ENCODE assay signal across 1 cellular context in the genomic region with DNA sequence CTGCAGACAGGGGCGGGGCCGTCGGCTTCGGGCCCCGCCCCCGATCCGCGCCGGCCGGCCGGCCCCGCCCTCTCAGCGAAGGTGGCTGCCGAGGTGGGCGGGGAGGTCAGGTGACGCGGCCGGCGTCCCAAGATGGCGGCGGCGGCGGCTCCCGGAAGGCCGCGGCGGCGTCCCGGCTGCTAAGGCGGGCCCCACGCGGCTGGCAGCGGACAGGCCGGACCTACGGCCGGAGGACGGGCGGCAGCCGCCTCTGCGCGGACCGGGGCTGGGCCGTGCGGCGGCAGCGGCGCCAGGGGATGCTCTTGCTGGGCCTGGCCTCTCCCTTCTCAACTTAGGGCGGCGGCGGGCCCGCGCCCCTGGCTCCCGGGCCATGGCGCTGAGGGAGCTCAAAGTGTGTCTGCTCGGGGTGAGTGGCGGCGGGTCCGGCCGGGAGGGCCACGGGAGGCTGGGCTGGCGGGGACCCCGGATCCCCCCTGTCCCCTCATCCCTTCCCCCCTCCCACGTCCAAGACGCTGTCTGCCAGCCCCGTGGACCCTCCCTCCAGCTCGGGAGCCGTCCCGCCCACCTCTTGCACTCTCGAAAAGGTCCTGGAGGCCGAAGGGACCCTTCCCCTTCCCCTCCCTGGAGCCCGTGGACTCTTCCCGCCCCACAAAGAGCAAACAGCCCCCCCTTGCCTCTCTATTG.
A peak's percentile ranks its signal among the peaks of the same experiment; 100 is the strongest.
TF ChIP-seq lines count a peak whose summit lies in the region.

A gene with protein sequence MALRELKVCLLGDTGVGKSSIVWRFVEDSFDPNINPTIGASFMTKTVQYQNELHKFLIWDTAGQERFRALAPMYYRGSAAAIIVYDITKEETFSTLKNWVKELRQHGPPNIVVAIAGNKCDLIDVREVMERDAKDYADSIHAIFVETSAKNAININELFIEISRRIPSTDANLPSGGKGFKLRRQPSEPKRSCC (plus strand): TSS at position 109 of the 684 bp plus-strand sequence. CDS start 262 bp downstream, at position 371.

TF ChIP-seq in K562, 482 proteins besides CTCF, POLR2A, EP300 and RAD21 (continued from another document):
- TF ChIP-seq, protein P1, sequence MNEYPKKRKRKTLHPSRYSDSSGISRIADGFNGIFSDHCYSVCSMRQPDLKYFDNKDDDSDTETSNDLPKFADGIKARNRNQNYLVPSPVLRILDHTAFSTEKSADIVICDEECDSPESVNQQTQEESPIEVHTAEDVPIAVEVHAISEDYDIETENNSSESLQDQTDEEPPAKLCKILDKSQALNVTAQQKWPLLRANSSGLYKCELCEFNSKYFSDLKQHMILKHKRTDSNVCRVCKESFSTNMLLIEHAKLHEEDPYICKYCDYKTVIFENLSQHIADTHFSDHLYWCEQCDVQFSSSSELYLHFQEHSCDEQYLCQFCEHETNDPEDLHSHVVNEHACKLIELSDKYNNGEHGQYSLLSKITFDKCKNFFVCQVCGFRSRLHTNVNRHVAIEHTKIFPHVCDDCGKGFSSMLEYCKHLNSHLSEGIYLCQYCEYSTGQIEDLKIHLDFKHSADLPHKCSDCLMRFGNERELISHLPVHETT (CRISPR knock-in tag; conservative IDR thresholded peaks at IDR 0.05 in 1 of 2, IDR thresholded peaks at IDR 0.05 in 1 of 2) = peak; percentile 47 to 53; a peak in 1 of 4 replicates
- TF ChIP-seq, protein P2, sequence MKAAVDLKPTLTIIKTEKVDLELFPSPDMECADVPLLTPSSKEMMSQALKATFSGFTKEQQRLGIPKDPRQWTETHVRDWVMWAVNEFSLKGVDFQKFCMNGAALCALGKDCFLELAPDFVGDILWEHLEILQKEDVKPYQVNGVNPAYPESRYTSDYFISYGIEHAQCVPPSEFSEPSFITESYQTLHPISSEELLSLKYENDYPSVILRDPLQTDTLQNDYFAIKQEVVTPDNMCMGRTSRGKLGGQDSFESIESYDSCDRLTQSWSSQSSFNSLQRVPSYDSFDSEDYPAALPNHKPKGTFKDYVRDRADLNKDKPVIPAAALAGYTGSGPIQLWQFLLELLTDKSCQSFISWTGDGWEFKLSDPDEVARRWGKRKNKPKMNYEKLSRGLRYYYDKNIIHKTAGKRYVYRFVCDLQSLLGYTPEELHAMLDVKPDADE (conservative IDR thresholded peaks at IDR 0.05; ENCODE audit: control insufficient read depth, low read depth, low read length) = peak; percentile 77; the same call in 1 of the 2 replicates
- TF ChIP-seq CREB1 (IDR thresholded peaks at IDR 0.05) (no peak), CREB1 (CRISPR knock-in tag; IDR thresholded peaks at IDR 0.05) (no peak; the same call in 1 of the 2 replicates), MYC (IDR thresholded peaks at IDR 0.05; ENCODE audit: low read depth, low read length) (peak; percentile 58; the same call in 1 of the 2 replicates), MYC (CRISPR knock-in tag; IDR thresholded peaks at IDR 0.05; ENCODE audit: borderline replicate concordance, low read depth) (no peak), TAL1 (IDR thresholded peaks at IDR 0.05) (no peak), CCNT2 (IDR thresholded peaks at IDR 0.05; ENCODE audit: borderline replicate concordance, extremely low read depth, insufficient read length, low read depth, low read length) (peak; percentile 23), MAZ (CRISPR knock-in tag; conservative IDR thresholded peaks at IDR 0.05 in 1 of 2, IDR thresholded peaks at IDR 0.05 in 1 of 2) (peak; percentile 21 to 45; a peak in 1 of 4 replicates), NONO (IDR thresholded peaks at IDR 0.05; ENCODE audit: low read depth in 2 of 2, low read length in 1 of 2) (peak; percentile 90 to 95), ATF1 (CRISPR knock-in tag; IDR thresholded peaks at IDR 0.05) (no peak), ATF1 (tag; IDR thresholded peaks at IDR 0.05) (peak; percentile 45; the same call in 1 of the 2 replicates), EWSR1 (IDR thresholded peaks at IDR 0.05; ENCODE audit: borderline replicate concordance, low read depth, partially characterized antibody) (no peak), ERF (CRISPR knock-in tag; IDR thresholded peaks at IDR 0.05) (peak; percentile 55; the same call in 1 of the 2 replicates), SRSF3 (IDR thresholded peaks at IDR 0.05; ENCODE audit: insufficient read depth, low read length) (no peak), RB1 (IDR thresholded peaks at IDR 0.05; ENCODE audit: low read depth) (peak; percentile 86)
- TF ChIP-seq, protein P3, sequence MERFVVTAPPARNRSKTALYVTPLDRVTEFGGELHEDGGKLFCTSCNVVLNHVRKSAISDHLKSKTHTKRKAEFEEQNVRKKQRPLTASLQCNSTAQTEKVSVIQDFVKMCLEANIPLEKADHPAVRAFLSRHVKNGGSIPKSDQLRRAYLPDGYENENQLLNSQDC (CRISPR knock-in tag; IDR thresholded peaks at IDR 0.05) = no peak
- TF ChIP-seq, protein P4, sequence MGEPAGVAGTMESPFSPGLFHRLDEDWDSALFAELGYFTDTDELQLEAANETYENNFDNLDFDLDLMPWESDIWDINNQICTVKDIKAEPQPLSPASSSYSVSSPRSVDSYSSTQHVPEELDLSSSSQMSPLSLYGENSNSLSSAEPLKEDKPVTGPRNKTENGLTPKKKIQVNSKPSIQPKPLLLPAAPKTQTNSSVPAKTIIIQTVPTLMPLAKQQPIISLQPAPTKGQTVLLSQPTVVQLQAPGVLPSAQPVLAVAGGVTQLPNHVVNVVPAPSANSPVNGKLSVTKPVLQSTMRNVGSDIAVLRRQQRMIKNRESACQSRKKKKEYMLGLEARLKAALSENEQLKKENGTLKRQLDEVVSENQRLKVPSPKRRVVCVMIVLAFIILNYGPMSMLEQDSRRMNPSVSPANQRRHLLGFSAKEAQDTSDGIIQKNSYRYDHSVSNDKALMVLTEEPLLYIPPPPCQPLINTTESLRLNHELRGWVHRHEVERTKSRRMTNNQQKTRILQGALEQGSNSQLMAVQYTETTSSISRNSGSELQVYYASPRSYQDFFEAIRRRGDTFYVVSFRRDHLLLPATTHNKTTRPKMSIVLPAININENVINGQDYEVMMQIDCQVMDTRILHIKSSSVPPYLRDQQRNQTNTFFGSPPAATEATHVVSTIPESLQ (CRISPR knock-in tag; IDR thresholded peaks at IDR 0.05) = 0 out of 2 replicates have a peak, but pooled peaks have one; percentile 31
- TF ChIP-seq, protein P5, sequence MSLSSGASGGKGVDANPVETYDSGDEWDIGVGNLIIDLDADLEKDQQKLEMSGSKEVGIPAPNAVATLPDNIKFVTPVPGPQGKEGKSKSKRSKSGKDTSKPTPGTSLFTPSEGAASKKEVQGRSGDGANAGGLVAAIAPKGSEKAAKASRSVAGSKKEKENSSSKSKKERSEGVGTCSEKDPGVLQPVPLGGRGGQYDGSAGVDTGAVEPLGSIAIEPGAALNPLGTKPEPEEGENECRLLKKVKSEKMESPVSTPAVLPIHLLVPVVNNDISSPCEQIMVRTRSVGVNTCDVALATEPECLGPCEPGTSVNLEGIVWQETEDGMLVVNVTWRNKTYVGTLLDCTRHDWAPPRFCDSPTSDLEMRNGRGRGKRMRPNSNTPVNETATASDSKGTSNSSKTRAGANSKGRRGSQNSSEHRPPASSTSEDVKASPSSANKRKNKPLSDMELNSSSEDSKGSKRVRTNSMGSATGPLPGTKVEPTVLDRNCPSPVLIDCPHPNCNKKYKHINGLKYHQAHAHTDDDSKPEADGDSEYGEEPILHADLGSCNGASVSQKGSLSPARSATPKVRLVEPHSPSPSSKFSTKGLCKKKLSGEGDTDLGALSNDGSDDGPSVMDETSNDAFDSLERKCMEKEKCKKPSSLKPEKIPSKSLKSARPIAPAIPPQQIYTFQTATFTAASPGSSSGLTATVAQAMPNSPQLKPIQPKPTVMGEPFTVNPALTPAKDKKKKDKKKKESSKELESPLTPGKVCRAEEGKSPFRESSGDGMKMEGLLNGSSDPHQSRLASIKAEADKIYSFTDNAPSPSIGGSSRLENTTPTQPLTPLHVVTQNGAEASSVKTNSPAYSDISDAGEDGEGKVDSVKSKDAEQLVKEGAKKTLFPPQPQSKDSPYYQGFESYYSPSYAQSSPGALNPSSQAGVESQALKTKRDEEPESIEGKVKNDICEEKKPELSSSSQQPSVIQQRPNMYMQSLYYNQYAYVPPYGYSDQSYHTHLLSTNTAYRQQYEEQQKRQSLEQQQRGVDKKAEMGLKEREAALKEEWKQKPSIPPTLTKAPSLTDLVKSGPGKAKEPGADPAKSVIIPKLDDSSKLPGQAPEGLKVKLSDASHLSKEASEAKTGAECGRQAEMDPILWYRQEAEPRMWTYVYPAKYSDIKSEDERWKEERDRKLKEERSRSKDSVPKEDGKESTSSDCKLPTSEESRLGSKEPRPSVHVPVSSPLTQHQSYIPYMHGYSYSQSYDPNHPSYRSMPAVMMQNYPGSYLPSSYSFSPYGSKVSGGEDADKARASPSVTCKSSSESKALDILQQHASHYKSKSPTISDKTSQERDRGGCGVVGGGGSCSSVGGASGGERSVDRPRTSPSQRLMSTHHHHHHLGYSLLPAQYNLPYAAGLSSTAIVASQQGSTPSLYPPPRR (CRISPR knock-in tag; IDR thresholded peaks at IDR 0.05; ENCODE audit: borderline replicate concordance) = no peak
